In genomic region chr2:78992451-78992806, GRCh38 we compare ENCODE assay signal across 9 cellular contexts. TPM values are rescaled to one million over a fixed set of nuclear protein-coding genes. Genes with fewer than 3 reads are reported as not detected.
DNase-seq lines count a peak whose midpoint lies in the region; ATAC-seq, FAIRE-seq and TF ChIP-seq lines count a peak whose summit lies in the region.
"Had no signal": no experiment of that assay in that cellular context is flagged by ENCODE, and none has a peak within 500 bp of the region (broad histone marks: within the 10 kb centered on the region; RNA-seq: fewer than 3 reads in every experiment).

No MANE protein-coding gene starts in this region.

- H3K36me3 Mint-ChIP-seq in endothelial cell (ENCODE audit: low read depth, unreplicated experiment) = no peaks in the 10 kb centered on the region

- intact Hi-C loops in pancreas (cut with DNase I) = no loop called here

- H3K9me3 Mint-ChIP-seq in endothelial cell (ENCODE audit: unreplicated experiment) = no peaks in the 10 kb centered on the region

- no peak overlapping the region for H3K27ac Mint-ChIP-seq in endothelial cell (ENCODE audit: unreplicated experiment)

- H3K4me1 Mint-ChIP-seq in endothelial cell (ENCODE audit: unreplicated experiment) = peaks cover 12% of the 10 kb centered on the region

- 9 to 10% methylated on average over 11 of the region's 11 CpGs for WGBS in pancreas, 2 donors

- peaks cover 0 to 3% (median 0%) of the 10 kb centered on the region in 4 donors for H3K27me3 ChIP-seq in pancreas

- H3K27ac ChIP-seq in pancreas = peak overlapping the region in 2 of 4 donors; percentile 33 to 53

- no peaks in the 10 kb centered on the region for H3K9me3 ChIP-seq in pancreas

- FAIRE-seq in pancreas (lab: Jason Lieb, UNC) = no peak

- H3K4me3 Mint-ChIP-seq in endothelial cell (ENCODE audit: unreplicated experiment) = peak overlapping the region; percentile 84

- H3K36me3 ChIP-seq in pancreas = no peaks in the 10 kb centered on the region

- DNase-seq in NCI-H146 treated with DMSO at 0.1 percent for 48 hours (lab: John Stamatoyannopoulos, UW; ENCODE audit: unreplicated experiment) (peak; percentile 64), endothelial cell (ENCODE audit: low spot score) (peak; percentile 48), pancreas (peak in 2 of 6 donors; percentile 27 to 53), 8988T (no peak), NCI-H2029 (lab: John Stamatoyannopoulos, UW) (no peak)
- DNase-seq in stimulated activated CD4-positive, alpha-beta T cell treated with anti-CD3 and anti-CD28 coated beads, Interleukin-4, amount 100 ng/mL, for 24 hours = no peak

- peaks cover 0 to 2% (median 0%) of the 10 kb centered on the region in 3 donors for H3K4me1 ChIP-seq in pancreas

- TF ChIP-seq CTCF in GM12872 (IDR thresholded peaks at IDR 0.05; ENCODE audit: insufficient read depth, low read depth, low read length) (0 out of 3 replicates have a peak, but pooled peaks have one; percentile 27), endothelial cell (IDR thresholded peaks at IDR 0.05; ENCODE audit: unreplicated experiment) (peak; percentile 55), pancreas (IDR thresholded peaks at IDR 0.05) (peak in 3 of 4 donors; percentile 22 to 27 (median 26))

- ATAC-seq in pancreas = peak; percentile 71 to 84 (median 74)
- ATAC-seq in GM21786 (IDR thresholded peaks at IDR 0.05; ENCODE audit: unreplicated experiment) = no peak

- H3K27me3 Mint-ChIP-seq in endothelial cell (ENCODE audit: unreplicated experiment) = peaks cover 11% of the 10 kb centered on the region

- peak overlapping the region in 3 of 4 donors; percentile 24 to 51 (median 45) for H3K4me3 ChIP-seq in pancreas

RNA-seq across cellular contexts. Expression of gene REG3G, which starts 33.1 kb away (rescaled TPM):
- not detected for total RNA-seq in endothelial cell (ENCODE audit: unreplicated experiment)
- 1,000 to 10,000 TPM in 4 of 6 donors, 100 to 1,000 TPM in 1, 10 to 100 TPM in 1; 46.6 to 5,387 (median 1,714) TPM for total RNA-seq in pancreas
- polyA plus RNA-seq in pancreas = 100 to 1,000 TPM in 1 of 2 donors, 10 to 100 TPM in 1; 73.2 to 997 TPM
- total RNA-seq: T-helper 2 cell treated with Interferon-gamma antibody and Interleukin-4, amounts not matched to agents 100 ng/mL and 5 ng/mL, for 36 hours had no signal

Comparison
In these comparisons a context has a peak if more than half of its experiments do, and no peak if none do; other contexts are left out.
1. DNase-seq: peak in NCI-H146 treated with DMSO at 0.1 percent for 48 hours (single experiment) and endothelial cell (single experiment); none in 8988T (single experiment), NCI-H2029 (single experiment) and stimulated activated CD4-positive, alpha-beta T cell treated with anti-CD3 and anti-CD28 coated beads, Interleukin-4, amount 100 ng/mL, for 24 hours (single experiment).
2. RNA of gene REG3G, which starts 33.1 kb away (total RNA-seq): 46.6 to 5,387 TPM in pancreas; not detected in endothelial cell (single experiment); every median in the first group is over 10 times any median in the second.
3. Peak in every context shown above with its lines, with median percentiles within 50 percentile points of each other: CTCF ChIP-seq.